Comparison of ENCODE assay signal across 23 cellular contexts in the genomic region with DNA sequence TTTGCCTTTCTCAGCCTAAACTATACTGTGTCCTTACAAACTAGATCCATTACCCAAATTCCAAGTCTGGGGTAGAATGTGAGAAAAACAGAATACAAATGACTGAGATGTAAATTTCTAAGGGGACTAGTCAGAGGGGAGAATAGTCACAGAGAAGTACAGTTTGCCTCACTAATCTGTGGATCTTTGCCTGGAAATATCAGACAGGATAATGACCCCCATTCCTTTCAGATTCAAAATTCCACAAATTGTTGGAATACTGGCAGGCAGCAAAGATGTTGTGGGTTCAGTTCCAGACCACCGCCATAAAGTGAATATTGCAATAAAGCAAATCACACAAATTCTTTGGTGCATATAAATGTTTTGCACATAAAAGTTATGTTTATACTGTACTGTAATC.
DNase-seq lines count a peak whose midpoint lies in the region; ATAC-seq and TF ChIP-seq lines count a peak whose summit lies in the region.
"Had no signal": no experiment of that assay in that cellular context is flagged by ENCODE, and none has a peak within 500 bp of the region (broad histone marks: within the 10 kb centered on the region; RNA-seq: fewer than 3 reads in every experiment).

No MANE protein-coding gene starts in this region.

- no peak overlapping the region for H3K4ac ChIP-seq in trophoblast cell (ENCODE audit: low read depth, low read length)

- H3K9me3 Mint-ChIP-seq in stimulated activated memory B cell treated with anti-CD40 and anti-IgM and Interleukin-4, amounts not matched to agents 10 μg/mL and 1 μg/mL and 100 μg/mL, for 72 hours: peaks cover 15% of the 10 kb centered on the region
- H3K9me3 Mint-ChIP-seq in endodermal cell: peaks cover 8% of the 10 kb centered on the region
- peaks cover 8 to 9% of the 10 kb centered on the region in 2 donors for H3K9me3 Mint-ChIP-seq in stimulated activated naive B cell treated with anti-CD40 and anti-IgM and Interleukin-4, amounts not matched to agents 10 μg/mL and 1 μg/mL and 100 μg/mL, for 72 hours

- no peak overlapping the region for H2BK120ac ChIP-seq in trophoblast cell (ENCODE audit: insufficient read depth, low read length, poor library complexity)

- H2AFZ ChIP-seq in trophoblast cell (ENCODE audit: insufficient read depth, low read length, poor library complexity): no peak overlapping the region

- no peak overlapping the region for H3K23ac ChIP-seq in trophoblast cell (ENCODE audit: low read length)

- H3K27ac Mint-ChIP-seq in stimulated activated memory B cell treated with anti-CD40 and anti-IgM and Interleukin-4, amounts not matched to agents 10 μg/mL and 1 μg/mL and 100 μg/mL, for 72 hours: no peak overlapping the region
- H3K27ac Mint-ChIP-seq in endodermal cell: no peak overlapping the region
- no peak overlapping the region for H3K27ac Mint-ChIP-seq in stimulated activated naive B cell treated with anti-CD40 and anti-IgM and Interleukin-4, amounts not matched to agents 10 μg/mL and 1 μg/mL and 100 μg/mL, for 72 hours
- H3K27ac Mint-ChIP-seq: CD4-positive, alpha-beta T cell had no signal

- no peak overlapping the region for H2AK5ac ChIP-seq in trophoblast cell (ENCODE audit: low read length)

- H3K79me1 ChIP-seq in trophoblast cell (ENCODE audit: low read length): peaks cover 7% of the 10 kb centered on the region

- DNase-seq in AG10803 (ENCODE audit: low read depth) (peak; percentile 87), GM04504 (ENCODE audit: low read depth) (peak; percentile 41), astrocyte of the cerebellum (ENCODE audit: low read depth) (peak; percentile 18), trophoblast cell (peak in 1 of 2 donors; percentile 51), prostate gland (ENCODE audit: low spot score) (no peak), endodermal cell (no peak)
- no peak for DNase-seq in stimulated activated naive B cell treated with anti-CD40 and anti-IgM and Interleukin-4, amounts not matched to agents 10 μg/mL and 1 μg/mL and 100 μg/mL, for 72 hours
- DNase-seq: CD4-positive, alpha-beta T cell; COR-L47; DMS79; MG63; NCI-H1417 treated with DMSO at 0.1 percent for 48 hours; NCI-H187 treated with DMSO at 0.1 percent for 48 hours; NCI-H226; NCI-H510A treated with DMSO at 0.1 percent for 48 hours; NCI-H748 treated with DMSO at 0.1 percent for 48 hours; SHP77 treated with DMSO at 0.1 percent for 48 hours; SW 1271 had no signal

- H2BK12ac ChIP-seq in trophoblast cell (ENCODE audit: low read length): no peak overlapping the region

- no CpG with 5 or more reads among the region's 1 CpG for WGBS in trophoblast cell (ENCODE audit: extremely low coverage, insufficient coverage, insufficient read length)
- 55% methylated on average over 1 of the region's 1 CpG for WGBS in prostate gland
- 100% methylated on average over 1 of the region's 1 CpG; no CpG with 5 or more reads in 1 of the 2 experiments for WGBS in endodermal cell (ENCODE audit: insufficient coverage in 1 of 2, insufficient read length in 1 of 2), 2 experiments

- no peak overlapping the region for H2BK5ac ChIP-seq in trophoblast cell (ENCODE audit: low read depth, low read length, poor library complexity)

- no peak overlapping the region for H4K8ac ChIP-seq in trophoblast cell (ENCODE audit: low read depth, low read length)

- H4K91ac ChIP-seq in trophoblast cell (ENCODE audit: low read depth, low read length): no peak overlapping the region

- no peak overlapping the region for H3K4me3 ChIP-seq in AG10803 (ENCODE audit: low read length)
- no peak overlapping the region for H3K4me3 ChIP-seq in astrocyte of the cerebellum (ENCODE audit: low read depth, low read length)
- no peak overlapping the region for H3K4me3 ChIP-seq in trophoblast cell (ENCODE audit: low read depth, low read length)
- no peak overlapping the region for H3K4me3 ChIP-seq in prostate gland
- no peak overlapping the region for H3K4me3 ChIP-seq in endodermal cell (ENCODE audit: low read length)
- H3K4me3 ChIP-seq: BLaER1, K562, MG63, SK-N-MC had no signal

- H3K27me3 Mint-ChIP-seq in stimulated activated memory B cell treated with anti-CD40 and anti-IgM and Interleukin-4, amounts not matched to agents 10 μg/mL and 1 μg/mL and 100 μg/mL, for 72 hours: no peaks in the 10 kb centered on the region
- H3K27me3 Mint-ChIP-seq in endodermal cell (ENCODE audit: insufficient read depth): no peaks in the 10 kb centered on the region
- no peaks in the 10 kb centered on the region for H3K27me3 Mint-ChIP-seq in stimulated activated naive B cell treated with anti-CD40 and anti-IgM and Interleukin-4, amounts not matched to agents 10 μg/mL and 1 μg/mL and 100 μg/mL, for 72 hours

- ATAC-seq in stimulated activated memory B cell treated with anti-CD40 and anti-IgM and Interleukin-4, amounts not matched to agents 10 μg/mL and 1 μg/mL and 100 μg/mL, for 72 hours: no peak
- no peak for ATAC-seq in stimulated activated naive B cell treated with anti-CD40 and anti-IgM and Interleukin-4, amounts not matched to agents 10 μg/mL and 1 μg/mL and 100 μg/mL, for 72 hours (replicated peaks)
- ATAC-seq: K562 had no signal

- H3K4me1 Mint-ChIP-seq in stimulated activated memory B cell treated with anti-CD40 and anti-IgM and Interleukin-4, amounts not matched to agents 10 μg/mL and 1 μg/mL and 100 μg/mL, for 72 hours: no peaks in the 10 kb centered on the region
- no peaks in the 10 kb centered on the region for H3K4me1 Mint-ChIP-seq in endodermal cell
- H3K4me1 Mint-ChIP-seq in stimulated activated naive B cell treated with anti-CD40 and anti-IgM and Interleukin-4, amounts not matched to agents 10 μg/mL and 1 μg/mL and 100 μg/mL, for 72 hours: no peaks in the 10 kb centered on the region

- no peaks in the 10 kb centered on the region for H3K36me3 Mint-ChIP-seq in stimulated activated memory B cell treated with anti-CD40 and anti-IgM and Interleukin-4, amounts not matched to agents 10 μg/mL and 1 μg/mL and 100 μg/mL, for 72 hours
- H3K36me3 Mint-ChIP-seq in endodermal cell (ENCODE audit: low read depth): no peaks in the 10 kb centered on the region
- no peaks in the 10 kb centered on the region for H3K36me3 Mint-ChIP-seq in stimulated activated naive B cell treated with anti-CD40 and anti-IgM and Interleukin-4, amounts not matched to agents 10 μg/mL and 1 μg/mL and 100 μg/mL, for 72 hours

- H3K9ac ChIP-seq in trophoblast cell (ENCODE audit: low read length) (no peak overlapping the region), endodermal cell (ENCODE audit: extremely low read depth, low read length, poor library complexity, severe bottlenecking) (no peak overlapping the region)
- H3K9ac ChIP-seq: BLaER1 had no signal

- intact Hi-C loops in prostate gland (cut with DNase I): no loop called here

- no peak overlapping the region for H3K4me2 ChIP-seq in trophoblast cell (ENCODE audit: low read length)
- H3K4me2 ChIP-seq: BLaER1 had no signal

- in situ Hi-C loops in astrocyte of the cerebellum (cut with HindIII; ENCODE audit: low sequenced_read_pairs): no loop called here

- TF ChIP-seq POLR2A in prostate gland (IDR thresholded peaks at IDR 0.05): no peak

- no peak for TF ChIP-seq CTCF in AG10803 (conservative IDR thresholded peaks at IDR 0.05; ENCODE audit: low read length)
- no peak for TF ChIP-seq CTCF in astrocyte of the cerebellum (IDR thresholded peaks at IDR 0.05; ENCODE audit: low read depth, low read length, missing control alignments)
- TF ChIP-seq CTCF in prostate gland (IDR thresholded peaks at IDR 0.05): no peak
- TF ChIP-seq CTCF in endodermal cell (conservative IDR thresholded peaks at IDR 0.05): no peak

- H3K27ac ChIP-seq in trophoblast cell (ENCODE audit: low read depth, low read length) (peak overlapping the region; percentile 38), prostate gland (no peak overlapping the region), endodermal cell (ENCODE audit: low read depth, low read length) (no peak overlapping the region)
- H3K27ac ChIP-seq: BLaER1, RWPE1, SK-N-MC had no signal

- H4K12ac ChIP-seq in trophoblast cell (ENCODE audit: low read depth, low read length): no peak overlapping the region

- no peaks in the 10 kb centered on the region for H3K36me3 ChIP-seq in trophoblast cell (ENCODE audit: control insufficient read depth in 1 of 2, insufficient read depth in 2 of 2, low read length in 2 of 2)
- H3K36me3 ChIP-seq in prostate gland: no peaks in the 10 kb centered on the region
- H3K36me3 ChIP-seq in endodermal cell (ENCODE audit: control insufficient read depth, insufficient read depth, low read length): no peaks in the 10 kb centered on the region
- H3K36me3 ChIP-seq: BLaER1, MG63 had no signal

- H3K27me3 ChIP-seq in trophoblast cell (ENCODE audit: insufficient read depth, low read length) (no peaks in the 10 kb centered on the region), prostate gland (replicated peaks; ENCODE audit: insufficient read depth) (no peaks in the 10 kb centered on the region), endodermal cell (ENCODE audit: control insufficient read depth, insufficient read depth, low read length, poor library complexity, severe bottlenecking) (no peaks in the 10 kb centered on the region)
- H3K27me3 ChIP-seq: BLaER1, MG63 had no signal

- no peak overlapping the region for H3K18ac ChIP-seq in trophoblast cell (ENCODE audit: low read length)

- H3K9me3 ChIP-seq in trophoblast cell (ENCODE audit: insufficient read depth, low read depth, low read length): no peaks in the 10 kb centered on the region
- H3K9me3 ChIP-seq in prostate gland: no peaks in the 10 kb centered on the region
- H3K9me3 ChIP-seq in endodermal cell (ENCODE audit: control insufficient read depth, low read length): peaks cover 4% of the 10 kb centered on the region

- no peaks in the 10 kb centered on the region for H3K79me2 ChIP-seq in trophoblast cell (ENCODE audit: control insufficient read depth, insufficient read depth, low read length, poor library complexity)

- H3K4me1 ChIP-seq in trophoblast cell (ENCODE audit: control insufficient read depth in 1 of 2, insufficient read depth in 2 of 2, low read length in 2 of 2): peaks cover 0 to 2% of the 10 kb centered on the region in 2 experiments
- no peaks in the 10 kb centered on the region for H3K4me1 ChIP-seq in prostate gland (replicated peaks)
- H3K4me1 ChIP-seq in endodermal cell (ENCODE audit: control insufficient read depth, insufficient read depth, low read length): no peaks in the 10 kb centered on the region
- H3K4me1 ChIP-seq: BLaER1 had no signal

- no peak overlapping the region for H3K14ac ChIP-seq in trophoblast cell (ENCODE audit: low read length)

- H3K4me3 Mint-ChIP-seq in stimulated activated memory B cell treated with anti-CD40 and anti-IgM and Interleukin-4, amounts not matched to agents 10 μg/mL and 1 μg/mL and 100 μg/mL, for 72 hours: no peak overlapping the region
- no peak overlapping the region for H3K4me3 Mint-ChIP-seq in endodermal cell
- H3K4me3 Mint-ChIP-seq in stimulated activated naive B cell treated with anti-CD40 and anti-IgM and Interleukin-4, amounts not matched to agents 10 μg/mL and 1 μg/mL and 100 μg/mL, for 72 hours: no peak overlapping the region
- H3K4me3 Mint-ChIP-seq: CD4-positive, alpha-beta T cell had no signal

Comparison
In these comparisons a context has a peak if more than half of its experiments do, and no peak if none do; other contexts are left out.
1. DNase-seq: peak in AG10803 (single experiment), GM04504 (single experiment) and astrocyte of the cerebellum (single experiment); none in prostate gland (single experiment), endodermal cell (single experiment) and stimulated activated naive B cell treated with anti-CD40 and anti-IgM and Interleukin-4, amounts not matched to agents 10 μg/mL and 1 μg/mL and 100 μg/mL, for 72 hours (single experiment).